ENCODE assay signal across 16 cellular contexts in the genomic region with DNA sequence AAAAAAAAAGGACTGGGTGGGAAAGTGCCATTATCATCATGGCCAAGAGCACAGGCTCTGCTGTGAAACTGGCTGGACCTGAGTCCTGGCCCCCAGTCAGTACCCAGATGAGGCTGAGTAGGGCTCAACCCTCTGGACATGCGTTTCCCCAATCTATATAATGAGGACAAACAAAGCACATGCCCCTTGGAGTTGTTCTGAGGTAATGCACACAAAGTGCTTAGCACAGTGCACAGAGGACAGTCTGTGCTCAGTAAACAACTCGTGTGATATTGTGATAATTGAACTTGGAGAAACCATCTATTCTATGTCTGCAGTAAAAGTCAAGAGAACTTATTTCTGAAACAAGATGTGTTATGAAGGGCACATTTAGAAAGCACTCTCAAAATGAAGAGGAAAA.
"Had no signal": no experiment of that assay in that cellular context is flagged by ENCODE, and none has a peak within 500 bp of the region (broad histone marks: within the 10 kb centered on the region; RNA-seq: fewer than 3 reads in every experiment).

No MANE protein-coding gene starts in this region.

- ATAC-seq: effector memory CD8-positive, alpha-beta T cell; sciatic nerve; stimulated activated naive B cell treated with anti-CD40 and anti-IgM and Interleukin-4, amounts not matched to agents 10 μg/mL and 1 μg/mL and 100 μg/mL, for 72 hours; WTC11 had no signal

- H3K4me3 ChIP-seq: dorsolateral prefrontal cortex, transverse colon, uterus had no signal

- H3K36me3 ChIP-seq: brain microvascular endothelial cell, transverse colon, uterus had no signal

- H3K9me3 ChIP-seq: transverse colon, uterus had no signal

- H3K27ac ChIP-seq: brain microvascular endothelial cell, uterus had no signal

- H3K4me1 ChIP-seq: uterus had no signal

- H3K27me3 ChIP-seq: brain microvascular endothelial cell, dorsolateral prefrontal cortex, transverse colon, uterus had no signal

- DNase-seq: activated gamma-delta T cell treated with Interleukin-2 at 50 U/mL for 16 hours; activated T-cell treated with anti-CD3 and anti-CD28 coated beads, Interleukin-2, amount 50 U/mL, for 1 hour; aorta; brain microvascular endothelial cell; central memory CD4-positive, alpha-beta T cell; effector memory CD8-positive, alpha-beta T cell; hypothalamus; nephron progenitor cell; stimulated activated CD4-positive, alpha-beta T cell treated with anti-CD3 and anti-CD28 coated beads, Interleukin-2, amount 100 ng/mL, for 48 hours; stimulated activated CD8-positive, alpha-beta memory T cell treated with anti-CD3 and anti-CD28 coated beads, Interleukin-4, amount 100 ng/mL, for 48 hours; stimulated activated naive B cell treated with anti-CD40 and anti-IgM and Interleukin-4, amounts not matched to agents 10 μg/mL and 1 μg/mL and 100 μg/mL, for 72 hours; transverse colon; uterus had no signal
